In genomic region chr9:108664309-108665255, GRCh38 we compare ENCODE assay signal across 26 cellular contexts.
DNase-seq lines count a peak whose midpoint lies in the region; ATAC-seq, FAIRE-seq and TF ChIP-seq lines count a peak whose summit lies in the region.
"Had no signal": no experiment of that assay in that cellular context is flagged by ENCODE, and none has a peak within 500 bp of the region (broad histone marks: within the 10 kb centered on the region; RNA-seq: fewer than 3 reads in every experiment).

No MANE protein-coding gene starts in this region.

- TF ChIP-seq CTCF in C4-2B (conservative IDR thresholded peaks at IDR 0.05) (no peak), LNCaP clone FGC (IDR thresholded peaks at IDR 0.05; ENCODE audit: control insufficient read depth, extremely low read depth, insufficient read depth) (no peak), bronchial epithelial cell (IDR thresholded peaks at IDR 0.05; ENCODE audit: insufficient read depth, low read length, severe bottlenecking) (no peak), neural cell (IDR thresholded peaks at IDR 0.05; ENCODE audit: poor library complexity, severe bottlenecking) (no peak), GM13977 (IDR thresholded peaks at IDR 0.05; ENCODE audit: extremely low read depth, insufficient read depth, missing control alignments) (no peak)

- no peak overlapping the region for H2AFZ ChIP-seq in neural cell (ENCODE audit: low read depth, low read length)

- H3K9ac ChIP-seq in neural cell (ENCODE audit: low read length): no peak overlapping the region

- H3F3A ChIP-seq in neural cell (ENCODE audit: insufficient read depth, low read length, poor library complexity, severe bottlenecking): no peaks in the 10 kb centered on the region

- H3K36me3 Mint-ChIP-seq in activated naive CD8-positive, alpha-beta T cell treated with anti-CD3 and anti-CD28 coated beads, Interleukin-2, amount 50 U/mL, for 24 hours (ENCODE audit: low read depth): peaks cover 1% of the 10 kb centered on the region
- H3K36me3 Mint-ChIP-seq: activated naive CD8-positive, alpha-beta T cell treated with anti-CD3 and anti-CD28 coated beads for 36 hours; brain; IgD-negative memory B cell had no signal

- H3K4me3 ChIP-seq in LNCaP clone FGC (ENCODE audit: low read depth, low read length) (no peak overlapping the region), bronchial epithelial cell (ENCODE audit: low read depth, low read length) (no peak overlapping the region), neural cell (ENCODE audit: low read length) (no peak overlapping the region)
- H3K4me3 ChIP-seq: coronary artery, left ventricle myocardium inferior, prostate gland had no signal

- H3K9me2 ChIP-seq in neural cell (ENCODE audit: insufficient read depth, low read length): no peaks in the 10 kb centered on the region

- H3K4me2 ChIP-seq in neural cell (ENCODE audit: low read length): no peak overlapping the region

- DNase-seq in LNCaP clone FGC (ENCODE audit: low read depth) (peak; percentile 76), bronchial epithelial cell (ENCODE audit: low read depth) (peak; percentile 32), Kasumi-1 (lab: John Stamatoyannopoulos, UW) (no peak), GM13977 (ENCODE audit: low spot score) (no peak), NCI-H526 (lab: John Stamatoyannopoulos, UW) (no peak)
- no peak for DNase-seq in activated naive CD8-positive, alpha-beta T cell treated with anti-CD3 and anti-CD28 coated beads, Interleukin-2, amount 50 U/mL, for 24 hours
- DNase-seq: activated CD4-positive, alpha-beta T cell treated with anti-CD3 and anti-CD28 coated beads for 36 hours; activated naive CD8-positive, alpha-beta T cell treated with anti-CD3 and anti-CD28 coated beads for 36 hours; endodermal cell; head of caudate nucleus; HFFc6; left ventricle myocardium inferior; midbrain; MV-4-11; NCI-H1930; NCI-H510A; small intestine; stimulated activated CD4-positive, alpha-beta T cell treated with anti-CD3 and anti-CD28 coated beads, Interleukin-4, amount 100 ng/mL, for 1 hour; stimulated activated naive CD8-positive, alpha-beta T cell treated with anti-CD3 and anti-CD28 coated beads, Interleukin-15, amount 100 ng/mL, for 72 hours had no signal

- H3K36me3 ChIP-seq in bronchial epithelial cell (ENCODE audit: control insufficient read depth, insufficient read depth, low read length): no peaks in the 10 kb centered on the region
- H3K36me3 ChIP-seq in neural cell (ENCODE audit: insufficient read depth, low read length): no peaks in the 10 kb centered on the region
- H3K36me3 ChIP-seq: left ventricle myocardium inferior, prostate gland had no signal

- no peak for TF ChIP-seq RAD21 in neural cell (conservative IDR thresholded peaks at IDR 0.05)

- FAIRE-seq in bronchial epithelial cell (lab: Jason Lieb, UNC): peak; percentile 47
- FAIRE-seq: small intestine had no signal

- in situ Hi-C loops in GM13977 (cut with MboI; ENCODE audit: low pct_unique_long_range_greater_than_20kb, low sequenced_read_pairs, unreplicated experiment): no loop called here

- H3K79me2 ChIP-seq in neural cell (replicated peaks; ENCODE audit: insufficient read depth, low read length): no peaks in the 10 kb centered on the region

- H3K27me3 ChIP-seq in bronchial epithelial cell (ENCODE audit: control insufficient read depth, insufficient read depth, low read length) (no peaks in the 10 kb centered on the region), neural cell (ENCODE audit: insufficient read depth, low read depth, low read length) (no peaks in the 10 kb centered on the region)

- no peaks in the 10 kb centered on the region for H3K27me3 Mint-ChIP-seq in activated naive CD8-positive, alpha-beta T cell treated with anti-CD3 and anti-CD28 coated beads, Interleukin-2, amount 50 U/mL, for 24 hours
- H3K27me3 Mint-ChIP-seq: activated CD4-positive, alpha-beta T cell treated with anti-CD3 and anti-CD28 coated beads for 36 hours; activated naive CD8-positive, alpha-beta T cell treated with anti-CD3 and anti-CD28 coated beads for 36 hours; IgD-negative memory B cell; stimulated activated naive CD8-positive, alpha-beta T cell treated with anti-CD3 and anti-CD28 coated beads, Interleukin-15, amount 100 ng/mL, for 72 hours had no signal

- ATAC-seq in activated naive CD8-positive, alpha-beta T cell treated with anti-CD3 and anti-CD28 coated beads, Interleukin-2, amount 50 U/mL, for 24 hours: no peak
- ATAC-seq: activated CD4-positive, alpha-beta T cell treated with anti-CD3 and anti-CD28 coated beads for 36 hours; stimulated activated naive CD8-positive, alpha-beta T cell treated with anti-CD3 and anti-CD28 coated beads, Interleukin-15, amount 100 ng/mL, for 72 hours had no signal

- H3K4me1 Mint-ChIP-seq in activated naive CD8-positive, alpha-beta T cell treated with anti-CD3 and anti-CD28 coated beads, Interleukin-2, amount 50 U/mL, for 24 hours: no peaks in the 10 kb centered on the region
- H3K4me1 Mint-ChIP-seq: activated CD4-positive, alpha-beta T cell treated with anti-CD3 and anti-CD28 coated beads for 36 hours; activated naive CD8-positive, alpha-beta T cell treated with anti-CD3 and anti-CD28 coated beads for 36 hours; endodermal cell; IgD-negative memory B cell; neural crest cell; stimulated activated naive CD8-positive, alpha-beta T cell treated with anti-CD3 and anti-CD28 coated beads, Interleukin-15, amount 100 ng/mL, for 72 hours had no signal

- no peak for TF ChIP-seq EP300 in neural cell (conservative IDR thresholded peaks at IDR 0.05; ENCODE audit: poor library complexity, severe bottlenecking)

- H3K27ac ChIP-seq in C4-2B (peak overlapping the region; percentile 47; the same call in 1 of the 2 replicates), neural cell (ENCODE audit: low read length) (no peak overlapping the region)
- H3K27ac ChIP-seq: coronary artery, left ventricle myocardium inferior, prostate gland had no signal

- H3K27ac Mint-ChIP-seq in activated naive CD8-positive, alpha-beta T cell treated with anti-CD3 and anti-CD28 coated beads, Interleukin-2, amount 50 U/mL, for 24 hours: no peak overlapping the region
- H3K27ac Mint-ChIP-seq: activated CD4-positive, alpha-beta T cell treated with anti-CD3 and anti-CD28 coated beads for 36 hours; activated naive CD8-positive, alpha-beta T cell treated with anti-CD3 and anti-CD28 coated beads for 36 hours; brain; endodermal cell; HFFc6; IgD-negative memory B cell had no signal

- no peak overlapping the region for H3K4me3 Mint-ChIP-seq in activated naive CD8-positive, alpha-beta T cell treated with anti-CD3 and anti-CD28 coated beads, Interleukin-2, amount 50 U/mL, for 24 hours
- H3K4me3 Mint-ChIP-seq: activated CD4-positive, alpha-beta T cell treated with anti-CD3 and anti-CD28 coated beads for 36 hours; activated naive CD8-positive, alpha-beta T cell treated with anti-CD3 and anti-CD28 coated beads for 36 hours; brain; endodermal cell; HFFc6; IgD-negative memory B cell; neural crest cell; stimulated activated naive CD8-positive, alpha-beta T cell treated with anti-CD3 and anti-CD28 coated beads, Interleukin-15, amount 100 ng/mL, for 72 hours had no signal

- H4K20me1 ChIP-seq in neural cell (ENCODE audit: insufficient read depth): no peaks in the 10 kb centered on the region

- H3K9me3 ChIP-seq in neural cell (ENCODE audit: low read length): peaks cover under 1% of the 10 kb centered on the region
- H3K9me3 ChIP-seq: prostate gland had no signal

- peaks cover 14% of the 10 kb centered on the region for H3K9me3 Mint-ChIP-seq in activated naive CD8-positive, alpha-beta T cell treated with anti-CD3 and anti-CD28 coated beads, Interleukin-2, amount 50 U/mL, for 24 hours
- H3K9me3 Mint-ChIP-seq: neural crest cell had no signal

TF ChIP-seq in neural cell, 6 proteins besides CTCF, POLR2A, EP300 and RAD21:
- TF ChIP-seq TAF1 (IDR thresholded peaks at IDR 0.05; ENCODE audit: low read depth): no peak
- peak; percentile 19 for TF ChIP-seq POLR2AphosphoS5 (IDR thresholded peaks at IDR 0.05)

Comparison
In these comparisons a context has a peak if more than half of its experiments do, and no peak if none do; other contexts are left out.
1. DNase-seq: peak in LNCaP clone FGC (single experiment) and bronchial epithelial cell (single experiment); none in Kasumi-1 (0 of 2), GM13977 (single experiment), activated naive CD8-positive, alpha-beta T cell treated with anti-CD3 and anti-CD28 coated beads, Interleukin-2, amount 50 U/mL, for 24 hours (single experiment) and NCI-H526 (0 of 2).